ENCODE assay signal across 13 cellular contexts in genomic region chr13:98405107-98405571, GRCh38.
A peak's percentile ranks its signal among the peaks of the same experiment; 100 is the strongest.
DNase-seq lines count a peak whose midpoint lies in the region; ATAC-seq, FAIRE-seq and TF ChIP-seq lines count a peak whose summit lies in the region.
"Had no signal": no experiment of that assay in that cellular context is flagged by ENCODE, and none has a peak within 500 bp of the region (broad histone marks: within the 10 kb centered on the region; RNA-seq: fewer than 3 reads in every experiment).

No MANE protein-coding gene starts in this region.

- no TSS peak for BruUV-seq in K562 (replicated peaks; lab: Mats Ljungman, UMichigan)

- ATAC-seq in K562, result 0 out of 3 replicates have a peak, but pooled peaks have one; percentile 53
- ATAC-seq in upper lobe of left lung (ENCODE audit: low FRiP score in 2 of 2), result no peak
- ATAC-seq in effector memory CD8-positive, alpha-beta T cell (replicated peaks), result no peak
- no peak for ATAC-seq in GM21825 (IDR thresholded peaks at IDR 0.05; ENCODE audit: unreplicated experiment)

- H3K9me3 ChIP-seq in K562 (replicated peaks; ENCODE audit: control insufficient read depth, insufficient read depth, low read depth, low read length) (no peaks in the 10 kb centered on the region), osteoblast (ENCODE audit: low read depth, low read length) (no peaks in the 10 kb centered on the region), upper lobe of left lung (no peaks in the 10 kb centered on the region)
- H3K9me3 ChIP-seq: suprapubic skin had no signal

- H3K9me1 ChIP-seq in K562 (ENCODE audit: control insufficient read depth, insufficient read depth, low read length), result no peaks in the 10 kb centered on the region

- H3K4me2 ChIP-seq in K562 (ENCODE audit: insufficient read depth, low read length) (no peak overlapping the region), osteoblast (ENCODE audit: insufficient read depth, low read length) (no peak overlapping the region)
- H3K4me2 ChIP-seq: KMS-11 had no signal

- TF ChIP-seq POLR2A in K562 (conservative IDR thresholded peaks at IDR 0.05), result no peak
- TF ChIP-seq POLR2A in upper lobe of left lung (IDR thresholded peaks at IDR 0.05), result no peak

- H3K4me3 Mint-ChIP-seq in effector memory CD8-positive, alpha-beta T cell, result no peak overlapping the region
- H3K4me3 Mint-ChIP-seq: CD4-positive, CD25-positive, alpha-beta regulatory T cell had no signal

- H3K79me2 ChIP-seq in K562 (ENCODE audit: control insufficient read depth, insufficient read depth, low read length) (no peaks in the 10 kb centered on the region), osteoblast (ENCODE audit: insufficient read depth, low read length) (no peaks in the 10 kb centered on the region)

- in situ Hi-C loops in K562 (cut with MboI), result no loop called here

- FAIRE-seq in K562 (lab: Jason Lieb, UNC), result no peak
- FAIRE-seq: colon had no signal

- peaks cover 32 to 57% of the 10 kb centered on the region in 2 donors for H3K27me3 Mint-ChIP-seq in effector memory CD8-positive, alpha-beta T cell

- POLR2A ChIA-PET in K562 (lab: Yijun Ruan, JAX), result no interaction called here

- H3K27me3 ChIP-seq in K562 (ENCODE audit: control insufficient read depth in 2 of 2, insufficient read depth in 2 of 2, low read length in 2 of 2) (peaks cover 21 to 43% of the 10 kb centered on the region in 2 experiments), osteoblast (ENCODE audit: insufficient read depth, low read length) (no peaks in the 10 kb centered on the region), upper lobe of left lung (no peaks in the 10 kb centered on the region)
- H3K27me3 ChIP-seq: suprapubic skin had no signal

- no peak overlapping the region for H3K4me3 ChIP-seq in K562
- H3K4me3 ChIP-seq in osteoblast (ENCODE audit: insufficient read depth, low read length), result no peak overlapping the region
- H3K4me3 ChIP-seq in upper lobe of left lung, result no peak overlapping the region
- H3K4me3 ChIP-seq: suprapubic skin had no signal

- no peak overlapping the region for H2AFZ ChIP-seq in K562 (ENCODE audit: low read depth, low read length)
- no peak overlapping the region for H2AFZ ChIP-seq in osteoblast (ENCODE audit: low read length)

- intact Hi-C loops in K562 (cut with micrococcal nuclease), result no loop called here

- H3K36me3 Mint-ChIP-seq in effector memory CD8-positive, alpha-beta T cell (ENCODE audit: insufficient read depth), result no peaks in the 10 kb centered on the region
- H3K36me3 Mint-ChIP-seq: CD4-positive, CD25-positive, alpha-beta regulatory T cell had no signal

- H4K20me1 ChIP-seq in K562 (replicated peaks; ENCODE audit: control insufficient read depth, insufficient read depth, low read length) (no peaks in the 10 kb centered on the region), osteoblast (ENCODE audit: insufficient read depth, low read length) (no peaks in the 10 kb centered on the region)

- H3K4me1 Mint-ChIP-seq in effector memory CD8-positive, alpha-beta T cell (ENCODE audit: low read depth in 2 of 2), result no peaks in the 10 kb centered on the region
- H3K4me1 Mint-ChIP-seq: CD4-positive, CD25-positive, alpha-beta regulatory T cell had no signal

- H3K9me3 Mint-ChIP-seq in effector memory CD8-positive, alpha-beta T cell, result no peaks in the 10 kb centered on the region
- H3K9me3 Mint-ChIP-seq: CD4-positive, CD25-positive, alpha-beta regulatory T cell had no signal

- H3K27ac ChIP-seq in K562 (ENCODE audit: extremely low read depth, low read depth, low read length) (no peak overlapping the region), osteoblast (ENCODE audit: low read depth, low read length) (no peak overlapping the region), upper lobe of left lung (no peak overlapping the region)
- H3K27ac ChIP-seq: KMS-11, RWPE1, suprapubic skin had no signal

- 2% methylated on average over 6 of the region's 7 CpGs for WGBS in K562 (ENCODE audit: insufficient coverage, low coverage, missing lambda C conversion rate)
- WGBS in upper lobe of left lung, 2 donors, result 54 to 67% methylated on average over 7 of the region's 7 CpGs

- peak; percentile 78 for DNase-seq in DMS153 treated with DMSO at 0.1 percent for 48 hours (lab: John Stamatoyannopoulos, UW; ENCODE audit: unreplicated experiment)
- DNase-seq in NCI-H187 (lab: John Stamatoyannopoulos, UW), result peak; percentile 74 to 94
- DNase-seq in K562 (ENCODE audit: extremely low read depth in 1 of 4, low spot score in 3 of 4), result peak in 2 of 4 experiments; percentile 7
- peak; percentile 78 for DNase-seq in left kidney (ENCODE audit: low read depth, low spot score)
- no peak for DNase-seq in osteoblast (ENCODE audit: insufficient read length, low spot score, missing footprints)
- DNase-seq in upper lobe of left lung, result no peak
- no peak for DNase-seq in effector memory CD8-positive, alpha-beta T cell
- DNase-seq: CD4-positive, CD25-positive, alpha-beta regulatory T cell had no signal

- no peaks in the 10 kb centered on the region for H3K4me1 ChIP-seq in K562 (replicated peaks in 1 of 2; ENCODE audit: control insufficient read depth in 2 of 2, insufficient read depth in 2 of 2, low read length in 2 of 2)
- H3K4me1 ChIP-seq in osteoblast (ENCODE audit: insufficient read depth, low read length), result no peaks in the 10 kb centered on the region
- H3K4me1 ChIP-seq in upper lobe of left lung, result peaks cover 0 to 14% (median 0%) of the 10 kb centered on the region in 4 donors
- H3K4me1 ChIP-seq: suprapubic skin had no signal

- no peaks in the 10 kb centered on the region for H3K36me3 ChIP-seq in K562 (ENCODE audit: control insufficient read depth, insufficient read depth, low read length)
- H3K36me3 ChIP-seq in osteoblast (ENCODE audit: insufficient read depth, low read length), result peaks cover 12% of the 10 kb centered on the region
- peaks cover 0 to 14% (median 0%) of the 10 kb centered on the region in 4 donors for H3K36me3 ChIP-seq in upper lobe of left lung
- H3K36me3 ChIP-seq: suprapubic skin had no signal

- CTCF ChIA-PET in K562 (lab: Yijun Ruan, JAX; ENCODE audit: low intra/inter-chr PET ratio), result no interaction called here

- TF ChIP-seq EP300 in K562 (IDR thresholded peaks at IDR 0.05; ENCODE audit: low read length) (no peak), upper lobe of left lung (IDR thresholded peaks at IDR 0.05) (no peak)

- TF ChIP-seq CTCF in K562 (IDR thresholded peaks at IDR 0.05 in 2 of 3, conservative IDR thresholded peaks at IDR 0.05 in 1 of 3; ENCODE audit: insufficient read depth in 2 of 3, low read depth in 1 of 3, low read length in 3 of 3) (peak in 2 of 3 experiments; percentile 12 to 20; a peak in 2 of 6 replicates), osteoblast (IDR thresholded peaks at IDR 0.05; ENCODE audit: extremely low read depth, low read depth, low read length) (no peak), upper lobe of left lung (IDR thresholded peaks at IDR 0.05) (no peak)

- TF ChIP-seq RAD21 in K562 (CRISPR knock-in tag; conservative IDR thresholded peaks at IDR 0.05 in 1 of 2, IDR thresholded peaks at IDR 0.05 in 1 of 2), result peak in 1 of 2 experiments; percentile 26; a peak in 1 of 4 replicates

- no peak overlapping the region for H3K27ac Mint-ChIP-seq in effector memory CD8-positive, alpha-beta T cell
- H3K27ac Mint-ChIP-seq: CD4-positive, CD25-positive, alpha-beta regulatory T cell had no signal

- H3K9ac ChIP-seq in K562 (ENCODE audit: insufficient read depth in 1 of 2, low read depth in 2 of 2, low read length in 2 of 2), result no peak overlapping the region
- H3K9ac ChIP-seq: KMS-11 had no signal

TF ChIP-seq in K562, 482 proteins besides CTCF, POLR2A, EP300 and RAD21:
- no peak for TF ChIP-seq SP2 (IDR thresholded peaks at IDR 0.05; ENCODE audit: extremely low read depth, low read depth, low read length, poor library complexity, severe bottlenecking)
- TF ChIP-seq PKNOX1 (IDR thresholded peaks at IDR 0.05), result 0 out of 2 replicates have a peak, but pooled peaks have one; percentile 7

Comparison
In these comparisons a context has a peak if more than half of its experiments do, and no peak if none do; other contexts are left out.
1. DNase-seq: peak in DMS153 treated with DMSO at 0.1 percent for 48 hours (single experiment), NCI-H187 (2 of 2) and left kidney (single experiment); none in osteoblast (single experiment), upper lobe of left lung (0 of 2) and effector memory CD8-positive, alpha-beta T cell (0 of 3).
2. CTCF ChIP-seq: peak in K562 (2 of 3); none in osteoblast (single experiment) and upper lobe of left lung (0 of 6).